In genomic region chr9:126985870-126986498, GRCh38 we compare ENCODE assay signal across 8 cellular contexts.
DNase-seq lines count a peak whose midpoint lies in the region; ATAC-seq and TF ChIP-seq lines count a peak whose summit lies in the region.

No MANE protein-coding gene starts in this region.

- ATAC-seq in HG02610 (IDR thresholded peaks at IDR 0.05; ENCODE audit: unreplicated experiment), result peak; percentile 63
- peak; percentile 80 for ATAC-seq in upper lobe of right lung

- intact Hi-C loops in upper lobe of right lung (cut with DNase I), result no loop called here

- no peak overlapping the region for H2AFZ ChIP-seq in osteoblast (ENCODE audit: low read length)

- DNase-seq in Daoy (ENCODE audit: low read depth), result peak; percentile 99
- peak; percentile 68 for DNase-seq in NCI-H2196 (lab: John Stamatoyannopoulos, UW; ENCODE audit: unreplicated experiment)
- DNase-seq in activated CD4-positive, alpha-beta T cell treated with anti-CD3 and anti-CD28 coated beads, Interleukin-2, amount 50 U/mL, for 24 hours (ENCODE audit: low read depth in 1 of 2, low spot score in 1 of 2), result peak; percentile 49 to 80
- DNase-seq in osteoblast (ENCODE audit: insufficient read length, low spot score, missing footprints), result no peak
- DNase-seq in upper lobe of right lung, result peak; percentile 75
- DNase-seq in AG08396 (ENCODE audit: low spot score), result no peak

- H3K4me1 ChIP-seq in duodenal mucosa (ENCODE audit: control insufficient read depth in 1 of 2, insufficient read depth in 2 of 2, low read length in 2 of 2) (peaks cover 21 to 31% of the 10 kb centered on the region in 2 donors), osteoblast (ENCODE audit: insufficient read depth, low read length) (peaks cover 22% of the 10 kb centered on the region), upper lobe of right lung (peaks cover 25% of the 10 kb centered on the region)

- H3K4me3 ChIP-seq in duodenal mucosa (ENCODE audit: low read depth in 1 of 2, low read length in 2 of 2) (peak overlapping the region; percentile 23 to 37), osteoblast (ENCODE audit: insufficient read depth, low read length) (peak overlapping the region; percentile 2), upper lobe of right lung (no peak overlapping the region)

- TF ChIP-seq CTCF in osteoblast (IDR thresholded peaks at IDR 0.05; ENCODE audit: extremely low read depth, low read depth, low read length) (no peak), upper lobe of right lung (IDR thresholded peaks at IDR 0.05) (no peak)

- peak overlapping the region in 1 of 2 donors; percentile 6 for H3K9ac ChIP-seq in duodenal mucosa (ENCODE audit: low read depth in 1 of 2, low read length in 2 of 2)

- H4K20me1 ChIP-seq in osteoblast (ENCODE audit: insufficient read depth, low read length), result peaks cover 3% of the 10 kb centered on the region

- H3K36me3 ChIP-seq in duodenal mucosa (ENCODE audit: control insufficient read depth in 1 of 2, insufficient read depth in 2 of 2, low read length in 2 of 2) (peaks cover 10 to 15% of the 10 kb centered on the region in 2 donors), osteoblast (ENCODE audit: insufficient read depth, low read length) (no peaks in the 10 kb centered on the region), upper lobe of right lung (no peaks in the 10 kb centered on the region)

- H3K79me2 ChIP-seq in osteoblast (ENCODE audit: insufficient read depth, low read length), result no peaks in the 10 kb centered on the region

- H3K9me3 ChIP-seq in duodenal mucosa (ENCODE audit: control insufficient read depth in 1 of 2, low read length in 2 of 2), result peaks cover 0 to 4% of the 10 kb centered on the region in 2 donors
- peaks cover 3% of the 10 kb centered on the region for H3K9me3 ChIP-seq in osteoblast (ENCODE audit: low read depth, low read length)
- no peaks in the 10 kb centered on the region for H3K9me3 ChIP-seq in upper lobe of right lung

- H3K27ac ChIP-seq in duodenal mucosa (ENCODE audit: low read depth, low read length), result peak overlapping the region; percentile 26
- H3K27ac ChIP-seq in osteoblast (ENCODE audit: low read depth, low read length), result no peak overlapping the region
- peak overlapping the region; percentile 65 for H3K27ac ChIP-seq in upper lobe of right lung

- peak overlapping the region; percentile 57 for H3K4me2 ChIP-seq in osteoblast (ENCODE audit: insufficient read depth, low read length)

- H3K27me3 ChIP-seq in duodenal mucosa (ENCODE audit: control insufficient read depth in 1 of 2, insufficient read depth in 2 of 2, low read length in 2 of 2) (no peaks in the 10 kb centered on the region), osteoblast (ENCODE audit: insufficient read depth, low read length) (peaks cover 5% of the 10 kb centered on the region), upper lobe of right lung (no peaks in the 10 kb centered on the region)

Comparison
In these comparisons a context has a peak if more than half of its experiments do, and no peak if none do; other contexts are left out.
1. DNase-seq: peak in Daoy (single experiment), NCI-H2196 (single experiment), activated CD4-positive, alpha-beta T cell treated with anti-CD3 and anti-CD28 coated beads, Interleukin-2, amount 50 U/mL, for 24 hours (2 of 2) and upper lobe of right lung (single experiment); none in osteoblast (single experiment) and AG08396 (single experiment).